Comparison of ENCODE assay signal across 15 cellular contexts in genomic region chr1:162835157-162835899, GRCh38. TPM values are rescaled to one million over a fixed set of nuclear protein-coding genes. Genes with fewer than 3 reads are reported as not detected.
A peak's percentile ranks its signal among the peaks of the same experiment; 100 is the strongest.
DNase-seq lines count a peak whose midpoint lies in the region; ATAC-seq, FAIRE-seq and TF ChIP-seq lines count a peak whose summit lies in the region.
"Had no signal": no experiment of that assay in that cellular context is flagged by ENCODE, and none has a peak within 500 bp of the region (broad histone marks: within the 10 kb centered on the region; RNA-seq: fewer than 3 reads in every experiment).

No MANE protein-coding gene starts in this region.

- H3K9me3 Mint-ChIP-seq in activated naive CD4-positive, alpha-beta T cell treated with anti-CD3 and anti-CD28 coated beads, Interleukin-2, amount 50 U/mL, for 72 hours, result peaks cover 6 to 12% of the 10 kb centered on the region in 2 donors

- TF ChIP-seq RAD21 in IMR-90 (IDR thresholded peaks at IDR 0.05; ENCODE audit: low read length), result no peak

- H4K91ac ChIP-seq in IMR-90 (ENCODE audit: insufficient read depth, low read depth, low read length), result no peak overlapping the region

- H3K36me3 Mint-ChIP-seq in activated naive CD4-positive, alpha-beta T cell treated with anti-CD3 and anti-CD28 coated beads, Interleukin-2, amount 50 U/mL, for 72 hours, result peaks cover 11 to 13% of the 10 kb centered on the region in 2 donors

- peak overlapping the region; percentile 39 to 78 for H3K27ac Mint-ChIP-seq in activated naive CD4-positive, alpha-beta T cell treated with anti-CD3 and anti-CD28 coated beads, Interleukin-2, amount 50 U/mL, for 72 hours
- H3K27ac Mint-ChIP-seq: memory B cell had no signal

- no peak overlapping the region for H2AFZ ChIP-seq in IMR-90 (replicated peaks; ENCODE audit: low read length, poor library complexity)

- H2AK5ac ChIP-seq in IMR-90 (ENCODE audit: low read depth, low read length), result no peak overlapping the region

- DNase-seq in activated naive CD4-positive, alpha-beta T cell treated with anti-CD3 and anti-CD28 coated beads, Interleukin-2, amount 50 U/mL, for 72 hours (ENCODE audit: low spot score in 2 of 2), result no peak
- no peak for DNase-seq in activated naive CD4-positive, alpha-beta T cell (lab: John Stamatoyannopoulos, UW)
- peak; percentile 31 for DNase-seq in IMR-90
- DNase-seq in activated gamma-delta T cell (lab: John Stamatoyannopoulos, UW), result no peak
- no peak for DNase-seq in RCC 7860 (ENCODE audit: low spot score)
- DNase-seq in nucleus accumbens (lab: John Stamatoyannopoulos, UW), result no peak
- no peak for DNase-seq in CD1c-positive myeloid dendritic cell (ENCODE audit: extremely low spot score)
- DNase-seq: amygdala, foreskin fibroblast, KG1, NCI-H526, testis had no signal

- H4K5ac ChIP-seq in IMR-90 (ENCODE audit: low read depth, low read length), result 0 out of 2 replicates have a peak overlapping the region, but pooled peaks have one; percentile 42

- ATAC-seq in activated naive CD4-positive, alpha-beta T cell treated with anti-CD3 and anti-CD28 coated beads, Interleukin-2, amount 50 U/mL, for 72 hours, result peak; percentile 90 to 97
- ATAC-seq in HG02678 (IDR thresholded peaks at IDR 0.05; ENCODE audit: unreplicated experiment) (peak; percentile 82), IMR-90 (ENCODE audit: low read depth) (no peak)

- dilution Hi-C loops in IMR-90 (cut with HindIII; ENCODE audit: low sequenced_read_pairs, unreplicated experiment), result no loop called here

- H3K4me2 ChIP-seq in IMR-90 (ENCODE audit: low read depth, low read length), result 0 out of 2 replicates have a peak overlapping the region, but pooled peaks have one; percentile 49

- no peak overlapping the region for H3K23ac ChIP-seq in IMR-90 (ENCODE audit: low read depth, low read length)

- no peak overlapping the region for H2BK5ac ChIP-seq in IMR-90 (ENCODE audit: low read depth, low read length, poor library complexity, severe bottlenecking)

- H3K27ac ChIP-seq in IMR-90 (ENCODE audit: insufficient read depth, low read length), result no peak overlapping the region
- H3K27ac ChIP-seq: testis had no signal

- H3K4me3 ChIP-seq in IMR-90 (ENCODE audit: insufficient read depth, low read depth, low read length), result no peak overlapping the region
- H3K4me3 ChIP-seq: testis had no signal

- H3K79me1 ChIP-seq in IMR-90 (ENCODE audit: low read depth in 1 of 2, low read length in 2 of 2), result no peaks in the 10 kb centered on the region

- TF ChIP-seq CTCF in IMR-90 (conservative IDR thresholded peaks at IDR 0.05; ENCODE audit: low read depth, low read length), result no peak

- CTCF ChIA-PET in IMR-90 (lab: Yijun Ruan, JAX), result no interaction called here

- peak overlapping the region; percentile 75 for H3K18ac ChIP-seq in IMR-90 (ENCODE audit: low read depth, low read length)

- H3K14ac ChIP-seq in IMR-90 (replicated peaks; ENCODE audit: low read depth, low read length), result no peak overlapping the region

- no peak for FAIRE-seq in RCC 7860 (lab: Jason Lieb, UNC)
- FAIRE-seq: TTC549 had no signal

- no peaks in the 10 kb centered on the region for H3K36me3 ChIP-seq in IMR-90 (ENCODE audit: control insufficient read depth, insufficient read depth, low read length)

- no peak overlapping the region for H2BK120ac ChIP-seq in IMR-90 (ENCODE audit: low read depth, low read length)

- no peak overlapping the region for H2AK9ac ChIP-seq in IMR-90 (replicated peaks; ENCODE audit: low read depth, low read length, poor library complexity)

- H4K20me1 ChIP-seq in IMR-90 (ENCODE audit: insufficient read depth, low read length), result no peaks in the 10 kb centered on the region

- H3K56ac ChIP-seq in IMR-90 (ENCODE audit: extremely low read depth, insufficient read depth, low read length), result no peak overlapping the region

- peaks cover 6% of the 10 kb centered on the region for H3K27me3 ChIP-seq in IMR-90 (ENCODE audit: control insufficient read depth, insufficient read depth, low read length)
- H3K27me3 ChIP-seq: testis had no signal

- no peak for TF ChIP-seq POLR2A in IMR-90 (IDR thresholded peaks at IDR 0.05; ENCODE audit: low read depth, low read length)

- H2BK15ac ChIP-seq in IMR-90 (ENCODE audit: low read depth, low read length), result no peak overlapping the region

- in situ Hi-C loops in IMR-90 (cut with MboI; ENCODE audit: low sequenced_read_pairs), result no loop called here

- no peak overlapping the region for H2BK20ac ChIP-seq in IMR-90 (ENCODE audit: low read depth, low read length)

- intact Hi-C loops in IMR-90 (cut with micrococcal nuclease), result no loop called here

- peaks cover 1% of the 10 kb centered on the region for H3K4me1 ChIP-seq in IMR-90 (ENCODE audit: control insufficient read depth, insufficient read depth, low read length)

- WGBS in IMR-90 (ENCODE audit: extremely low coverage in 2 of 2, insufficient read length in 1 of 2), 2 experiments, result 38% methylated on average over 2 of the region's 3 CpGs; no CpG with 5 or more reads in 1 of the 2 experiments

- H3K9ac ChIP-seq in IMR-90 (ENCODE audit: low read depth, low read length), result no peak overlapping the region

- no peak overlapping the region for H3K4ac ChIP-seq in IMR-90 (ENCODE audit: low read depth, low read length)

- BruUV-seq in IMR-90 (replicated peaks; lab: Mats Ljungman, UMichigan), result no TSS peak

- POLR2A ChIA-PET in IMR-90 (lab: Charles Lee; ENCODE audit: unreplicated experiment), result interaction anchor here (0.6 kb wide), 1 partner anchor 366 kb away, joined by 4 read pairs; no protein-coding TSS in a partner anchor

- H3K9me3 ChIP-seq in IMR-90 (ENCODE audit: control insufficient read depth, insufficient read depth, low read length), result peaks cover 7% of the 10 kb centered on the region
- H3K9me3 ChIP-seq: testis had no signal

- no peak overlapping the region for H4K8ac ChIP-seq in IMR-90 (ENCODE audit: low read depth in 2 of 2, low read length in 2 of 2)

- H3K9me1 ChIP-seq in IMR-90 (ENCODE audit: insufficient read depth, low read length), result no peaks in the 10 kb centered on the region

TF ChIP-seq in IMR-90, 13 proteins besides CTCF, POLR2A, EP300 and RAD21:
- TF ChIP-seq, protein P1, sequence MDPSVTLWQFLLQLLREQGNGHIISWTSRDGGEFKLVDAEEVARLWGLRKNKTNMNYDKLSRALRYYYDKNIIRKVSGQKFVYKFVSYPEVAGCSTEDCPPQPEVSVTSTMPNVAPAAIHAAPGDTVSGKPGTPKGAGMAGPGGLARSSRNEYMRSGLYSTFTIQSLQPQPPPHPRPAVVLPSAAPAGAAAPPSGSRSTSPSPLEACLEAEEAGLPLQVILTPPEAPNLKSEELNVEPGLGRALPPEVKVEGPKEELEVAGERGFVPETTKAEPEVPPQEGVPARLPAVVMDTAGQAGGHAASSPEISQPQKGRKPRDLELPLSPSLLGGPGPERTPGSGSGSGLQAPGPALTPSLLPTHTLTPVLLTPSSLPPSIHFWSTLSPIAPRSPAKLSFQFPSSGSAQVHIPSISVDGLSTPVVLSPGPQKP (IDR thresholded peaks at IDR 0.05; ENCODE audit: borderline replicate concordance, low read depth, low read length), result no peak
- no peak for TF ChIP-seq NFE2L2 (IDR thresholded peaks at IDR 0.05; ENCODE audit: low read depth, low read length)

RNA-seq across cellular contexts. Expression of gene CCDC190, which starts 25.6 kb away (rescaled TPM):
- total RNA-seq in activated naive CD4-positive, alpha-beta T cell treated with anti-CD3 and anti-CD28 coated beads, Interleukin-2, amount 50 U/mL, for 72 hours, result not detected
- 0.28 and 0.36 TPM in 2 replicates for total RNA-seq in IMR-90 (2012; rRNA removed)
- polyA plus RNA-seq in IMR-90 (2012; rRNA removed), result 0.10 and 0.37 TPM in 2 replicates
- 0.03 TPM in 1 of 2 replicates, not detected in the other for polyA plus RNA-seq in IMR-90 (2012; cell fraction: cytosol; rRNA removed)
- polyA plus RNA-seq in IMR-90 (2012; cell fraction: nucleus; rRNA removed; ENCODE audit: low replicate concordance), result 0.07 and 0.25 TPM in 2 replicates

RNA-seq across cellular contexts. Expression of gene HSD17B7, which starts 44.8 kb away (rescaled TPM):
- total RNA-seq in activated naive CD4-positive, alpha-beta T cell treated with anti-CD3 and anti-CD28 coated beads, Interleukin-2, amount 50 U/mL, for 72 hours, result 10 to 100 TPM; 26.2 to 39.3 TPM
- total RNA-seq in IMR-90 (2012; rRNA removed), result 11.7 and 17.7 TPM in 2 replicates
- 10.6 and 11.1 TPM in 2 replicates for polyA plus RNA-seq in IMR-90 (2012; rRNA removed)
- 3.3 and 4.7 TPM in 2 replicates for polyA plus RNA-seq in IMR-90 (2012; cell fraction: cytosol; rRNA removed)
- 7.1 and 15.5 TPM in 2 replicates for polyA plus RNA-seq in IMR-90 (2012; cell fraction: nucleus; rRNA removed; ENCODE audit: low replicate concordance)
